Comparison of ENCODE assay signal across 29 cellular contexts in genomic region chr18:51430538-51430937, GRCh38.
DNase-seq lines count a peak whose midpoint lies in the region; ATAC-seq and TF ChIP-seq lines count a peak whose summit lies in the region.
"Had no signal": no experiment of that assay in that cellular context is flagged by ENCODE, and none has a peak within 500 bp of the region (broad histone marks: within the 10 kb centered on the region; RNA-seq: fewer than 3 reads in every experiment).

No MANE protein-coding gene starts in this region.

- no peak overlapping the region for H3K27ac ChIP-seq in mammary epithelial cell (ENCODE audit: insufficient read depth, low read depth, low read length)
- no peak overlapping the region for H3K27ac ChIP-seq in foreskin keratinocyte
- H3K27ac ChIP-seq: breast epithelium, left lung, right atrium auricular region, thoracic aorta, vagina had no signal

- dilution Hi-C loops in mammary epithelial cell (cut with HindIII; ENCODE audit: low sequenced_read_pairs) = no loop called here

- no peak overlapping the region for H3K4me3 Mint-ChIP-seq in MCF 10A (ENCODE audit: unreplicated experiment)
- no peak overlapping the region for H3K4me3 Mint-ChIP-seq in WTC11
- H3K4me3 Mint-ChIP-seq: activated naive CD4-positive, alpha-beta T cell treated with anti-CD3 and anti-CD28 coated beads, Interleukin-2, amount 50 U/mL, for 24 hours; CD8-positive, alpha-beta memory T cell; immature natural killer cell; stimulated activated naive CD8-positive, alpha-beta T cell treated with anti-CD3 and anti-CD28 coated beads, Interleukin-15, amount 100 ng/mL, for 72 hours; T-helper 17 cell had no signal

- TF ChIP-seq CTCF in mammary epithelial cell (conservative IDR thresholded peaks at IDR 0.05 in 1 of 2, IDR thresholded peaks at IDR 0.05 in 1 of 2; ENCODE audit: extremely low read depth in 1 of 2, insufficient read depth in 1 of 2, low read depth in 1 of 2, low read length in 2 of 2) (no peak), MCF 10A (IDR thresholded peaks at IDR 0.05; ENCODE audit: unreplicated experiment) (no peak), foreskin keratinocyte (conservative IDR thresholded peaks at IDR 0.05) (no peak), WTC11 (IDR thresholded peaks at IDR 0.05) (no peak)

- H2AFZ ChIP-seq in mammary epithelial cell (ENCODE audit: low read depth, low read length) = peak overlapping the region; percentile 40

- H4K20me1 ChIP-seq in mammary epithelial cell (ENCODE audit: insufficient read depth, low read length) = no peaks in the 10 kb centered on the region

- H3K27me3 Mint-ChIP-seq in MCF 10A (ENCODE audit: insufficient read depth, unreplicated experiment) (no peaks in the 10 kb centered on the region), WTC11 (ENCODE audit: low read depth) (peaks cover 9% of the 10 kb centered on the region)

- CTCF ChIA-PET in mammary epithelial cell (lab: Charles Lee; ENCODE audit: low non-redundant PET) (no interaction called here), MCF 10A (lab: Yijun Ruan, JAX) (no interaction called here), WTC11 (lab: Charles Lee) (no interaction called here)

- intact Hi-C loops in mammary epithelial cell (cut with micrococcal nuclease) = no loop called here
- intact Hi-C loops in MCF 10A (cut with micrococcal nuclease) = no loop called here

- peak; percentile 69 for ATAC-seq in foreskin keratinocyte
- no peak for ATAC-seq in WTC11
- ATAC-seq in GM21390 (IDR thresholded peaks at IDR 0.05; ENCODE audit: unreplicated experiment) = no peak
- ATAC-seq: GM12878; left lung; stimulated activated naive CD8-positive, alpha-beta T cell treated with anti-CD3 and anti-CD28 coated beads, Interleukin-15, amount 100 ng/mL, for 72 hours; T-helper 17 cell had no signal

- H3K4me3 ChIP-seq in mammary epithelial cell (replicated peaks in 1 of 3; ENCODE audit: insufficient read depth in 1 of 3, low read depth in 2 of 3, low read length in 3 of 3) = no peak overlapping the region
- H3K4me3 ChIP-seq: breast epithelium, GM12878, left lung, right atrium auricular region, thoracic aorta, vagina had no signal

- in situ Hi-C loops in mammary epithelial cell (cut with MboI; ENCODE audit: low sequenced_read_pairs in 2 of 2) = no loop called here

- 78% methylated on average over 1 of the region's 1 CpG for WGBS in mammary epithelial cell (ENCODE audit: low coverage, missing lambda C conversion rate)

- H3K36me3 Mint-ChIP-seq in MCF 10A (ENCODE audit: insufficient read depth, unreplicated experiment) = no peaks in the 10 kb centered on the region
- peaks cover 4% of the 10 kb centered on the region; the same call in 1 of the 2 replicates for H3K36me3 Mint-ChIP-seq in WTC11
- H3K36me3 Mint-ChIP-seq: CD8-positive, alpha-beta memory T cell; immature natural killer cell had no signal

- H3K4me1 Mint-ChIP-seq in MCF 10A (ENCODE audit: insufficient read depth, unreplicated experiment) (peaks cover 34% of the 10 kb centered on the region), WTC11 (peaks cover 14% of the 10 kb centered on the region)
- H3K4me1 Mint-ChIP-seq: activated naive CD4-positive, alpha-beta T cell treated with anti-CD3 and anti-CD28 coated beads, Interleukin-2, amount 50 U/mL, for 24 hours; immature natural killer cell; stimulated activated naive CD8-positive, alpha-beta T cell treated with anti-CD3 and anti-CD28 coated beads, Interleukin-15, amount 100 ng/mL, for 72 hours; T-helper 17 cell had no signal

- H3K4me1 ChIP-seq in mammary epithelial cell (ENCODE audit: insufficient read depth, low read length) (peaks cover 18% of the 10 kb centered on the region), foreskin keratinocyte (peaks cover 24% of the 10 kb centered on the region)
- H3K4me1 ChIP-seq: breast epithelium, left lung, right atrium auricular region, vagina had no signal

- peak overlapping the region; percentile 24 for H3K4me2 ChIP-seq in mammary epithelial cell (ENCODE audit: insufficient read depth, low read depth, low read length)

- POLR2A ChIA-PET in MCF 10A (lab: Yijun Ruan, JAX) = interaction anchor here (0.6 kb wide), 1 partner anchor 61 kb away, joined by 3 read pairs; no protein-coding TSS in a partner anchor
- POLR2A ChIA-PET in WTC11 (lab: Charles Lee) = no interaction called here

- H3K9me3 ChIP-seq in mammary epithelial cell (replicated peaks; ENCODE audit: insufficient read depth, low read length) = no peaks in the 10 kb centered on the region
- H3K9me3 ChIP-seq: breast epithelium, left lung, right atrium auricular region, thoracic aorta, vagina had no signal

- no peak overlapping the region for H3K9ac ChIP-seq in mammary epithelial cell (ENCODE audit: insufficient read depth, low read length)

- no peaks in the 10 kb centered on the region for H3K79me2 ChIP-seq in mammary epithelial cell (ENCODE audit: insufficient read depth, low read length)

- no peaks in the 10 kb centered on the region for H3K36me3 ChIP-seq in mammary epithelial cell (ENCODE audit: insufficient read depth, low read length)
- H3K36me3 ChIP-seq: breast epithelium, left lung, right atrium auricular region, thoracic aorta, vagina had no signal

- DNase-seq in mammary epithelial cell (peak; percentile 16), MCF 10A (ENCODE audit: unreplicated experiment) (no peak), SKM-1 (lab: John Stamatoyannopoulos, UW; ENCODE audit: unreplicated experiment) (peak; percentile 53), foreskin keratinocyte (peak; percentile 24 to 67), WTC11 (ENCODE audit: low spot score) (no peak), RPMI8226 (no peak)
- no peak for DNase-seq in stimulated activated CD4-positive, alpha-beta T cell treated with anti-CD3 and anti-CD28 coated beads, Interleukin-2, amount 100 ng/mL, for 48 hours
- DNase-seq: AML-193; anterior cingulate cortex; CD8-positive, alpha-beta memory T cell; DMS 273 treated with DMSO at 0.1 percent for 48 hours; hypothalamus; immature natural killer cell; KBM-7; left lung; NCI-H1048; NCI-H1694; NCI-H446; NCI-H748 treated with DMSO at 0.1 percent for 48 hours; stimulated activated CD4-positive, alpha-beta T cell treated with anti-CD3 and anti-CD28 coated beads, Interleukin-1b, Interleukin-23, amount 100 ng/mL, for 48 hours; stimulated activated naive CD8-positive, alpha-beta T cell treated with anti-CD3 and anti-CD28 coated beads, Interleukin-15, amount 100 ng/mL, for 72 hours; T-helper 17 cell had no signal

- H3K9me3 Mint-ChIP-seq in MCF 10A (ENCODE audit: unreplicated experiment) (peaks cover 7% of the 10 kb centered on the region), WTC11 (peaks cover 24% of the 10 kb centered on the region)

- H3K27me3 ChIP-seq in mammary epithelial cell (ENCODE audit: insufficient read depth, low read length) = no peaks in the 10 kb centered on the region
- H3K27me3 ChIP-seq in foreskin keratinocyte = no peaks in the 10 kb centered on the region
- H3K27me3 ChIP-seq: breast epithelium, right atrium auricular region, vagina had no signal

- H3K27ac Mint-ChIP-seq in MCF 10A (ENCODE audit: low read depth, unreplicated experiment) (no peak overlapping the region), WTC11 (no peak overlapping the region)
- H3K27ac Mint-ChIP-seq: activated naive CD4-positive, alpha-beta T cell treated with anti-CD3 and anti-CD28 coated beads, Interleukin-2, amount 50 U/mL, for 24 hours; CD8-positive, alpha-beta memory T cell; immature natural killer cell; stimulated activated naive CD8-positive, alpha-beta T cell treated with anti-CD3 and anti-CD28 coated beads, Interleukin-15, amount 100 ng/mL, for 72 hours; T-helper 17 cell had no signal

- BruUV-seq in mammary epithelial cell (replicated peaks; lab: Mats Ljungman, UMichigan) (no TSS peak), MCF 10A (replicated peaks; lab: Mats Ljungman, UMichigan) (no TSS peak)

TF ChIP-seq in WTC11, 78 proteins besides CTCF, POLR2A, EP300 and RAD21 (continues in another document):
- TF ChIP-seq CBFB (CRISPR knock-in tag; IDR thresholded peaks at IDR 0.05; ENCODE audit: low read depth) (no peak), ATF1 (CRISPR knock-in tag; IDR thresholded peaks at IDR 0.05) (no peak), MYBL2 (CRISPR knock-in tag; IDR thresholded peaks at IDR 0.05) (no peak), FOXK1 (CRISPR knock-in tag; IDR thresholded peaks at IDR 0.05) (no peak), HMGXB4 (CRISPR knock-in tag; IDR thresholded peaks at IDR 0.05) (no peak), NR1H2 (CRISPR knock-in tag; IDR thresholded peaks at IDR 0.05) (no peak)
- TF ChIP-seq, protein P1, sequence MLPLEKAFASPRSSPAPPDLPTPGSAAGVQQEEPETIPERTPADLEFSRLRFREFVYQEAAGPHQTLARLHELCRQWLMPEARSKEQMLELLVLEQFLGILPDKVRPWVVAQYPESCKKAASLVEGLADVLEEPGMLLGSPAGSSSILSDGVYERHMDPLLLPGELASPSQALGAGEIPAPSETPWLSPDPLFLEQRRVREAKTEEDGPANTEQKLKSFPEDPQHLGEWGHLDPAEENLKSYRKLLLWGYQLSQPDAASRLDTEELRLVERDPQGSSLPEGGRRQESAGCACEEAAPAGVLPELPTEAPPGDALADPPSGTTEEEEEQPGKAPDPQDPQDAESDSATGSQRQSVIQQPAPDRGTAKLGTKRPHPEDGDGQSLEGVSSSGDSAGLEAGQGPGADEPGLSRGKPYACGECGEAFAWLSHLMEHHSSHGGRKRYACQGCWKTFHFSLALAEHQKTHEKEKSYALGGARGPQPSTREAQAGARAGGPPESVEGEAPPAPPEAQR (CRISPR knock-in tag; IDR thresholded peaks at IDR 0.05) = no peak
- TF ChIP-seq, protein P2, sequence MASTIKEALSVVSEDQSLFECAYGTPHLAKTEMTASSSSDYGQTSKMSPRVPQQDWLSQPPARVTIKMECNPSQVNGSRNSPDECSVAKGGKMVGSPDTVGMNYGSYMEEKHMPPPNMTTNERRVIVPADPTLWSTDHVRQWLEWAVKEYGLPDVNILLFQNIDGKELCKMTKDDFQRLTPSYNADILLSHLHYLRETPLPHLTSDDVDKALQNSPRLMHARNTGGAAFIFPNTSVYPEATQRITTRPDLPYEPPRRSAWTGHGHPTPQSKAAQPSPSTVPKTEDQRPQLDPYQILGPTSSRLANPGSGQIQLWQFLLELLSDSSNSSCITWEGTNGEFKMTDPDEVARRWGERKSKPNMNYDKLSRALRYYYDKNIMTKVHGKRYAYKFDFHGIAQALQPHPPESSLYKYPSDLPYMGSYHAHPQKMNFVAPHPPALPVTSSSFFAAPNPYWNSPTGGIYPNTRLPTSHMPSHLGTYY (CRISPR knock-in tag; IDR thresholded peaks at IDR 0.05) = no peak

Comparison
In these comparisons a context has a peak if more than half of its experiments do, and no peak if none do; other contexts are left out.
1. DNase-seq: peak in mammary epithelial cell (single experiment), SKM-1 (single experiment) and foreskin keratinocyte (2 of 2); none in MCF 10A (single experiment), stimulated activated CD4-positive, alpha-beta T cell treated with anti-CD3 and anti-CD28 coated beads, Interleukin-2, amount 100 ng/mL, for 48 hours (0 of 2), WTC11 (single experiment) and RPMI8226 (single experiment).